ENCODE assay signal across 8 cellular contexts in genomic region chr19:14369399-14370168, GRCh38. TPM values are rescaled to one million over a fixed set of nuclear protein-coding genes. Genes with fewer than 3 reads are reported as not detected.
DNase-seq lines count a peak whose midpoint lies in the region; ATAC-seq lines count a peak whose summit lies in the region.

No MANE protein-coding gene starts in this region.

- ATAC-seq in GM21423 (IDR thresholded peaks at IDR 0.05; ENCODE audit: unreplicated experiment) (peak; percentile 39), HG03342 (IDR thresholded peaks at IDR 0.05; ENCODE audit: unreplicated experiment) (no peak)

- POLR2A ChIA-PET in activated CD4-positive, alpha-beta T cell treated with anti-CD3 and anti-CD28 coated beads, Interleukin-2, amount 10 ng/mL, durations not matched to agents 7 days and 5 days (lab: Charles Lee) = no interaction called here

- no peaks in the 10 kb centered on the region for H3K9me3 Mint-ChIP-seq in activated CD4-positive, alpha-beta T cell treated with anti-CD3 and anti-CD28 coated beads, Interleukin-2, amount 10 ng/mL, durations not matched to agents 7 days and 5 days

- peak overlapping the region; percentile 99 for H3K27ac Mint-ChIP-seq in activated CD4-positive, alpha-beta T cell treated with anti-CD3 and anti-CD28 coated beads, Interleukin-2, amount 10 ng/mL, durations not matched to agents 7 days and 5 days

- H3K36me3 Mint-ChIP-seq in activated CD4-positive, alpha-beta T cell treated with anti-CD3 and anti-CD28 coated beads, Interleukin-2, amount 10 ng/mL, durations not matched to agents 7 days and 5 days (ENCODE audit: low read depth) = peaks cover 8% of the 10 kb centered on the region

- peaks cover 75% of the 10 kb centered on the region for H3K4me1 Mint-ChIP-seq in activated CD4-positive, alpha-beta T cell treated with anti-CD3 and anti-CD28 coated beads, Interleukin-2, amount 10 ng/mL, durations not matched to agents 7 days and 5 days

- peak overlapping the region; percentile 79 for H3K4me3 Mint-ChIP-seq in activated CD4-positive, alpha-beta T cell treated with anti-CD3 and anti-CD28 coated beads, Interleukin-2, amount 10 ng/mL, durations not matched to agents 7 days and 5 days

- CTCF ChIA-PET in activated CD4-positive, alpha-beta T cell treated with anti-CD3 and anti-CD28 coated beads, Interleukin-2, amount 10 ng/mL, durations not matched to agents 7 days and 5 days (lab: Charles Lee) = interaction anchor here (0.6 to 8.1 kb wide), 8 partner anchors 10 to 30 kb away, joined by 3 to 74 read pairs (median 4); partner anchors contain the start of gene ADGRE5

- H3K27me3 Mint-ChIP-seq in activated CD4-positive, alpha-beta T cell treated with anti-CD3 and anti-CD28 coated beads, Interleukin-2, amount 10 ng/mL, durations not matched to agents 7 days and 5 days = no peaks in the 10 kb centered on the region

- DNase-seq in activated CD4-positive, alpha-beta T cell treated with anti-CD3 and anti-CD28 coated beads, Interleukin-2, amount 10 ng/mL, durations not matched to agents 7 days and 5 days = peak; percentile 85
- DNase-seq in effector CD4-positive, alpha-beta T cell = peak; percentile 87
- DNase-seq in stimulated activated CD4-positive, alpha-beta T cell treated with anti-CD3 and anti-CD28 coated beads, Interleukin-12 subunit alpha, Interleukin-12 subunit beta, amount 100 ng/mL, for 48 hours (ENCODE audit: low read depth in 2 of 3, low spot score in 1 of 3) = peak; percentile 86 to 92 (median 87)
- DNase-seq in NCI-H82 treated with DMSO at 0.1 percent for 48 hours (lab: John Stamatoyannopoulos, UW; ENCODE audit: unreplicated experiment) (no peak), NCI-H1048 (lab: John Stamatoyannopoulos, UW) (no peak), DMS 273 treated with DMSO at 0.1 percent for 48 hours (lab: John Stamatoyannopoulos, UW) (no peak)

RNA-seq across cellular contexts. Expression of gene ADGRE5, which starts 11.7 kb away (rescaled TPM):
- total RNA-seq in activated CD4-positive, alpha-beta T cell treated with anti-CD3 and anti-CD28 coated beads, Interleukin-2, amount 10 ng/mL, durations not matched to agents 7 days and 5 days = 100 to 1,000 TPM; 304 to 310 TPM

RNA-seq across cellular contexts. Expression of gene DDX39A, which starts 49.6 kb away (rescaled TPM):
- total RNA-seq in activated CD4-positive, alpha-beta T cell treated with anti-CD3 and anti-CD28 coated beads, Interleukin-2, amount 10 ng/mL, durations not matched to agents 7 days and 5 days = 100 to 1,000 TPM; 232 to 269 TPM

Comparison
In these comparisons a context has a peak if more than half of its experiments do, and no peak if none do; other contexts are left out.
1. DNase-seq: peak in activated CD4-positive, alpha-beta T cell treated with anti-CD3 and anti-CD28 coated beads, Interleukin-2, amount 10 ng/mL, durations not matched to agents 7 days and 5 days (single experiment), effector CD4-positive, alpha-beta T cell (single experiment) and stimulated activated CD4-positive, alpha-beta T cell treated with anti-CD3 and anti-CD28 coated beads, Interleukin-12 subunit alpha, Interleukin-12 subunit beta, amount 100 ng/mL, for 48 hours (3 of 3); none in NCI-H82 treated with DMSO at 0.1 percent for 48 hours (single experiment), NCI-H1048 (single experiment) and DMS 273 treated with DMSO at 0.1 percent for 48 hours (single experiment).